34 cellular contexts compared by ENCODE assay signal in the genomic region with DNA sequence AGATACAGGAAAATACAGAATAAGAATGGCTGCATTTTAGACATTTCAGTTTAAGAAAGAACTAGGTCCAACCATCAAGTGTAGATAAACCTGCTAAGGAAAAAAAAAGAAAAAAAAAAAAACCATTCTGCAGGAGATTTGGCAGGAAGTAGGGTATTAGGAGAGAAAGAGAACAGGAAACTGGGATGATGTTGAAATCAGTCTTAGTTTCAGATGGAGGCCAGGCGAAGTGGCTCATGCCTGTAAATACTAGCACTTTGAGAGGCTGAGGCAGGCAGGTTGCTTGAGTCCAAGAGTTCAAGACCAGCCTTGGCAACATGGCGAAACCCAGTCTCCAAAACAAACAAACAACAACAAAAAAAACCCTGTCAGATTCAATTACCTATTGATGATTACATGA.
DNase-seq lines count a peak whose midpoint lies in the region; ATAC-seq, FAIRE-seq and TF ChIP-seq lines count a peak whose summit lies in the region.
"Had no signal": no experiment of that assay in that cellular context is flagged by ENCODE, and none has a peak within 500 bp of the region (broad histone marks: within the 10 kb centered on the region; RNA-seq: fewer than 3 reads in every experiment).

No MANE protein-coding gene starts in this region.

- H2BK20ac ChIP-seq in IMR-90 (ENCODE audit: low read depth, low read length) = no peak overlapping the region

- no peak overlapping the region for H4K5ac ChIP-seq in IMR-90 (ENCODE audit: low read depth, low read length)

- H2AFZ ChIP-seq in IMR-90 (replicated peaks; ENCODE audit: low read length, poor library complexity) = no peak overlapping the region

- no peak for TF ChIP-seq POLR2A in IMR-90 (IDR thresholded peaks at IDR 0.05; ENCODE audit: low read depth, low read length)

- H3K18ac ChIP-seq in IMR-90 (ENCODE audit: low read depth, low read length) = no peak overlapping the region

- no peak overlapping the region for H3K4me2 ChIP-seq in IMR-90 (ENCODE audit: low read depth, low read length)

- H3K23ac ChIP-seq in IMR-90 (ENCODE audit: low read depth, low read length) = no peak overlapping the region

- ATAC-seq in IMR-90 (ENCODE audit: low read depth) = no peak
- ATAC-seq: activated CD4-positive, CD25-positive, alpha-beta regulatory T cell treated with anti-CD3 and anti-CD28 coated beads, Interleukin-2, amount 50 U/mL, for 24 hours; esophagus mucosa; gastrocnemius medialis; HCT116; mucosa of descending colon; natural killer cell; sciatic nerve; stimulated activated naive CD8-positive, alpha-beta T cell treated with anti-CD3 and anti-CD28 coated beads, Interleukin-15, amount 100 ng/mL, for 72 hours had no signal

- H3K56ac ChIP-seq in IMR-90 (ENCODE audit: extremely low read depth, insufficient read depth, low read length) = no peak overlapping the region

- no peaks in the 10 kb centered on the region for H3K4me1 ChIP-seq in IMR-90 (ENCODE audit: control insufficient read depth, insufficient read depth, low read length)
- H3K4me1 ChIP-seq: adrenal gland, BE2C, gastrocnemius medialis, prostate gland, uterus had no signal

- TF ChIP-seq RAD21 in IMR-90 (IDR thresholded peaks at IDR 0.05; ENCODE audit: low read length) = no peak

- no peaks in the 10 kb centered on the region for H3K9me1 ChIP-seq in IMR-90 (ENCODE audit: insufficient read depth, low read length)

- intact Hi-C loops in IMR-90 (cut with micrococcal nuclease) = no loop called here

- H3K27ac ChIP-seq in IMR-90 (ENCODE audit: insufficient read depth, low read length) = no peak overlapping the region
- H3K27ac ChIP-seq: adrenal gland, gastrocnemius medialis, prostate gland, RWPE1, uterus had no signal

- H2BK5ac ChIP-seq in IMR-90 (ENCODE audit: low read depth, low read length, poor library complexity, severe bottlenecking) = no peak overlapping the region

- H3K14ac ChIP-seq in IMR-90 (replicated peaks; ENCODE audit: low read depth, low read length) = no peak overlapping the region

- DNase-seq in AML-193 (lab: John Stamatoyannopoulos, UW) (peak; percentile 31 to 39), IMR-90 (peak; percentile 0), OCI-M1 (lab: John Stamatoyannopoulos, UW) (peak; percentile 10), fibroblast of mammary gland (ENCODE audit: low read depth) (peak; percentile 13), GDM1 (lab: John Stamatoyannopoulos, UW) (no peak), DMS153 (lab: John Stamatoyannopoulos, UW) (no peak), RCC 7860 (ENCODE audit: low spot score) (no peak)
- DNase-seq in activated CD8-positive, alpha-beta memory T cell treated with anti-CD3 and anti-CD28 coated beads, Interleukin-2, amount 50 U/mL, for 4 hours = no peak
- DNase-seq: activated CD4-positive, alpha-beta memory T cell treated with anti-CD3 and anti-CD28 coated beads for 36 hours; activated CD8-positive, alpha-beta memory T cell treated with anti-CD3 and anti-CD28 coated beads, Interleukin-2, amount 50 U/mL, for 48 hours; activated naive CD4-positive, alpha-beta T cell treated with anti-CD3 and anti-CD28 coated beads, Interleukin-2, amount 10 ng/mL, durations not matched to agents 7 days and 5 days; adrenal gland; BE2C; CD8-positive, alpha-beta memory T cell; dermis blood vessel endothelial cell; endodermal cell; gastrocnemius medialis; mucosa of descending colon; natural killer cell; NCI-H1436 treated with DMSO at 0.1 percent for 48 hours; NCI-H2081 treated with DMSO at 0.1 percent for 48 hours; NCI-H226; nucleus accumbens; stimulated activated CD4-positive, alpha-beta T cell treated with anti-CD3 and anti-CD28 coated beads, Interleukin-12 subunit alpha, Interleukin-12 subunit beta, amount 100 ng/mL, for 4 hours; stimulated activated CD4-positive, alpha-beta T cell treated with anti-CD3 and anti-CD28 coated beads, Interleukin-2, amount 100 ng/mL, for 48 hours; stimulated activated naive CD8-positive, alpha-beta T cell treated with anti-CD3 and anti-CD28 coated beads, Interleukin-15, amount 100 ng/mL, for 72 hours; uterus had no signal

- CTCF ChIA-PET in IMR-90 (lab: Yijun Ruan, JAX) = no interaction called here

- no peak overlapping the region for H2AK5ac ChIP-seq in IMR-90 (ENCODE audit: low read depth, low read length)

- no peak for TF ChIP-seq CTCF in IMR-90 (conservative IDR thresholded peaks at IDR 0.05; ENCODE audit: low read depth, low read length)
- TF ChIP-seq CTCF in fibroblast of mammary gland (conservative IDR thresholded peaks at IDR 0.05; ENCODE audit: control insufficient read depth, insufficient read depth, low read depth, low read length) = no peak

- dilution Hi-C loops in IMR-90 (cut with HindIII; ENCODE audit: low sequenced_read_pairs, unreplicated experiment) = no loop called here

- no peaks in the 10 kb centered on the region for H3K79me1 ChIP-seq in IMR-90 (ENCODE audit: low read depth in 1 of 2, low read length in 2 of 2)

- H4K8ac ChIP-seq in IMR-90 (ENCODE audit: low read depth in 2 of 2, low read length in 2 of 2) = no peak overlapping the region

- H3K9me3 ChIP-seq in IMR-90 (ENCODE audit: control insufficient read depth, insufficient read depth, low read length) = peaks cover 5% of the 10 kb centered on the region; the same call in 1 of the 2 replicates
- H3K9me3 ChIP-seq: adrenal gland, BE2C, gastrocnemius medialis, mucosa of descending colon, prostate gland, uterus had no signal

- no peak overlapping the region for H2BK120ac ChIP-seq in IMR-90 (ENCODE audit: low read depth, low read length)

- no CpG with 5 or more reads among the region's 2 CpGs for WGBS in IMR-90 (ENCODE audit: extremely low coverage in 2 of 2, insufficient read length in 1 of 2), 2 experiments

- POLR2A ChIA-PET in IMR-90 (lab: Charles Lee; ENCODE audit: unreplicated experiment) = no interaction called here

- no peaks in the 10 kb centered on the region for H3K36me3 ChIP-seq in IMR-90 (ENCODE audit: control insufficient read depth, insufficient read depth, low read length)
- H3K36me3 ChIP-seq: adrenal gland, BE2C, gastrocnemius medialis, prostate gland, uterus had no signal

- no peak overlapping the region for H3K4ac ChIP-seq in IMR-90 (ENCODE audit: low read depth, low read length)

- no peaks in the 10 kb centered on the region for H3K27me3 ChIP-seq in IMR-90 (ENCODE audit: control insufficient read depth, insufficient read depth, low read length)
- H3K27me3 ChIP-seq: adrenal gland, gastrocnemius medialis, uterus had no signal

- H4K91ac ChIP-seq in IMR-90 (ENCODE audit: insufficient read depth, low read depth, low read length) = no peak overlapping the region

- H3K4me3 ChIP-seq in IMR-90 (ENCODE audit: insufficient read depth, low read depth, low read length) (no peak overlapping the region), fibroblast of mammary gland (ENCODE audit: control insufficient read depth, low read depth, low read length) (no peak overlapping the region)
- H3K4me3 ChIP-seq: adrenal gland, gastrocnemius medialis, mucosa of descending colon, prostate gland, uterus had no signal

- no peak overlapping the region for H2AK9ac ChIP-seq in IMR-90 (replicated peaks; ENCODE audit: low read depth, low read length, poor library complexity)

- H2BK15ac ChIP-seq in IMR-90 (ENCODE audit: low read depth, low read length) = no peak overlapping the region

- no peaks in the 10 kb centered on the region for H4K20me1 ChIP-seq in IMR-90 (ENCODE audit: insufficient read depth, low read length)

- in situ Hi-C loops in IMR-90 (cut with MboI; ENCODE audit: low sequenced_read_pairs) = no loop called here

- no peak overlapping the region for H3K9ac ChIP-seq in IMR-90 (ENCODE audit: low read depth, low read length)

- no TSS peak for BruUV-seq in IMR-90 (replicated peaks; lab: Mats Ljungman, UMichigan)

- no peak for FAIRE-seq in RCC 7860 (lab: Jason Lieb, UNC)
- FAIRE-seq: GM12892 had no signal

TF ChIP-seq in IMR-90, 13 proteins besides CTCF, POLR2A, EP300 and RAD21:
- TF ChIP-seq NFE2L2 (IDR thresholded peaks at IDR 0.05; ENCODE audit: low read depth, low read length) (no peak), RCOR1 (IDR thresholded peaks at IDR 0.05; ENCODE audit: insufficient replicate concordance, low read length) (no peak), FOS (IDR thresholded peaks at IDR 0.05; ENCODE audit: low read depth, low read length) (no peak), BHLHE40 (IDR thresholded peaks at IDR 0.05; ENCODE audit: low read depth, low read length) (no peak), MXI1 (IDR thresholded peaks at IDR 0.05; ENCODE audit: borderline replicate concordance, low read depth, low read length) (no peak), MAFK (IDR thresholded peaks at IDR 0.05; ENCODE audit: low read depth, low read length) (no peak), SMC3 (IDR thresholded peaks at IDR 0.05; ENCODE audit: low read depth, low read length) (no peak), MAZ (IDR thresholded peaks at IDR 0.05; ENCODE audit: borderline replicate concordance, low read depth, low read length) (no peak), USF2 (IDR thresholded peaks at IDR 0.05; ENCODE audit: low read depth, low read length) (no peak), RFX5 (IDR thresholded peaks at IDR 0.05; ENCODE audit: low read depth, low read length) (no peak), CHD1 (IDR thresholded peaks at IDR 0.05; ENCODE audit: low read depth, low read length) (no peak), CEBPB (IDR thresholded peaks at IDR 0.05; ENCODE audit: low read depth, low read length) (no peak)
- TF ChIP-seq, protein P1, sequence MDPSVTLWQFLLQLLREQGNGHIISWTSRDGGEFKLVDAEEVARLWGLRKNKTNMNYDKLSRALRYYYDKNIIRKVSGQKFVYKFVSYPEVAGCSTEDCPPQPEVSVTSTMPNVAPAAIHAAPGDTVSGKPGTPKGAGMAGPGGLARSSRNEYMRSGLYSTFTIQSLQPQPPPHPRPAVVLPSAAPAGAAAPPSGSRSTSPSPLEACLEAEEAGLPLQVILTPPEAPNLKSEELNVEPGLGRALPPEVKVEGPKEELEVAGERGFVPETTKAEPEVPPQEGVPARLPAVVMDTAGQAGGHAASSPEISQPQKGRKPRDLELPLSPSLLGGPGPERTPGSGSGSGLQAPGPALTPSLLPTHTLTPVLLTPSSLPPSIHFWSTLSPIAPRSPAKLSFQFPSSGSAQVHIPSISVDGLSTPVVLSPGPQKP (IDR thresholded peaks at IDR 0.05; ENCODE audit: borderline replicate concordance, low read depth, low read length) = no peak
TF ChIP-seq in IMR-90: peak in this region for 0.

Comparison
In these comparisons a context has a peak if more than half of its experiments do, and no peak if none do; other contexts are left out.
1. DNase-seq: peak in AML-193 (2 of 2), IMR-90 (single experiment), OCI-M1 (single experiment) and fibroblast of mammary gland (single experiment); none in GDM1 (single experiment), activated CD8-positive, alpha-beta memory T cell treated with anti-CD3 and anti-CD28 coated beads, Interleukin-2, amount 50 U/mL, for 4 hours (single experiment), DMS153 (single experiment) and RCC 7860 (single experiment).